Comparison of ENCODE assay signal across 11 cellular contexts in the genomic region with DNA sequence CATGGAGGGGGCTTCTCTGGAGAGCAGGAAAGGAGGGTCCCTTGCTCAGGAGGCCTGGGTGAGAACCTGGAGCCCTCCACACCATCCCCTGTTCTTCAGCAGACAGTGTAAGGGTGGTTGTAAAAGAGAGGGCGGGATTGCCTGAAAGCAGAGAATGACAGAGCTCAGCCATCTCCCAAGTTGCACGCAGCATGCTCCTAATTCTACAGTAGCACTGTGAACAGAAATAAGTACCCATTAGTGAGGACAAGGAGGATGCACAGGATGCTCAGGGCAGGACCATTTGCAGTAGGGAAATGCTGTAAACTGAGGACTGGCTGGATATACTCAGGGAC. TPM values are rescaled to one million over a fixed set of nuclear protein-coding genes. Genes with fewer than 3 reads are reported as not detected.
A peak's percentile ranks its signal among the peaks of the same experiment; 100 is the strongest.
DNase-seq lines count a peak whose midpoint lies in the region; ATAC-seq, FAIRE-seq and TF ChIP-seq lines count a peak whose summit lies in the region.
"Had no signal": no experiment of that assay in that cellular context is flagged by ENCODE, and none has a peak within 500 bp of the region (broad histone marks: within the 10 kb centered on the region; RNA-seq: fewer than 3 reads in every experiment).

No MANE protein-coding gene starts in this region.

- peak overlapping the region; percentile 86 to 99 (median 95) for H3K4me2 ChIP-seq in BLaER1 treated with 17β-estradiol and CSF1 and Interleukin-3, amounts not matched to agents 10 nM and 100 nM

- ATAC-seq in activated naive CD8-positive, alpha-beta T cell treated with anti-CD3 and anti-CD28 coated beads, Interleukin-2, amount 50 U/mL, for 24 hours: no peak
- ATAC-seq in GM21423 (IDR thresholded peaks at IDR 0.05; ENCODE audit: unreplicated experiment): no peak

- peaks cover 0 to 49% (median 15%) of the 10 kb centered on the region in 11 experiments; a peak in 12 of 22 replicates for H3K36me3 ChIP-seq in BLaER1 treated with 17β-estradiol and CSF1 and Interleukin-3, amounts not matched to agents 10 nM and 100 nM
- no peaks in the 10 kb centered on the region for H3K36me3 ChIP-seq in neutrophil

- H3K27me3 Mint-ChIP-seq in activated naive CD8-positive, alpha-beta T cell treated with anti-CD3 and anti-CD28 coated beads, Interleukin-2, amount 50 U/mL, for 24 hours: no peaks in the 10 kb centered on the region

- no peak for TF ChIP-seq POLR2A in GM12891 (IDR thresholded peaks at IDR 0.05; ENCODE audit: low read depth, low read length)

- peak overlapping the region in 8 of 10 experiments; percentile 35 to 57 (median 49); a peak in 13 of 20 replicates for H3K4me3 ChIP-seq in BLaER1 treated with 17β-estradiol and CSF1 and Interleukin-3, amounts not matched to agents 10 nM and 100 nM
- H3K4me3 ChIP-seq in neutrophil (ENCODE audit: low read depth in 1 of 2, low read length in 1 of 2): peak overlapping the region; percentile 54 to 62

- peak overlapping the region; percentile 70 to 88 (median 83); a peak in 21 of 22 replicates for H3K9ac ChIP-seq in BLaER1 treated with 17β-estradiol and CSF1 and Interleukin-3, amounts not matched to agents 10 nM and 100 nM

- FAIRE-seq in GM12891 (lab: Jason Lieb, UNC): peak; percentile 16
- FAIRE-seq: HTR-8/SVneo had no signal

- peak overlapping the region; percentile 91 for H3K27ac Mint-ChIP-seq in activated naive CD8-positive, alpha-beta T cell treated with anti-CD3 and anti-CD28 coated beads, Interleukin-2, amount 50 U/mL, for 24 hours

- no peak for DNase-seq in GM12891 (ENCODE audit: insufficient read length, low spot score)
- DNase-seq in activated naive CD8-positive, alpha-beta T cell treated with anti-CD3 and anti-CD28 coated beads, Interleukin-2, amount 50 U/mL, for 24 hours: no peak
- DNase-seq in NCI-H345 (lab: John Stamatoyannopoulos, UW): no peak
- DNase-seq in NCI-H524 treated with DMSO at 0.1 percent for 48 hours (lab: John Stamatoyannopoulos, UW): no peak
- no peak for DNase-seq in MV-4-11 (lab: John Stamatoyannopoulos, UW)
- DNase-seq: NCI-H2029 treated with DMSO at 0.1 percent for 48 hours; stimulated activated naive CD4-positive, alpha-beta T cell treated with Interleukin-2 at 50 U/mL for 16 hours had no signal

- H3K4me1 Mint-ChIP-seq in activated naive CD8-positive, alpha-beta T cell treated with anti-CD3 and anti-CD28 coated beads, Interleukin-2, amount 50 U/mL, for 24 hours: peaks cover 88% of the 10 kb centered on the region

- peak overlapping the region; percentile 74 to 98 (median 93) for H3K27ac ChIP-seq in BLaER1 treated with 17β-estradiol and CSF1 and Interleukin-3, amounts not matched to agents 10 nM and 100 nM
- H3K27ac ChIP-seq in neutrophil: peak overlapping the region; percentile 97

- H3K36me3 Mint-ChIP-seq in activated naive CD8-positive, alpha-beta T cell treated with anti-CD3 and anti-CD28 coated beads, Interleukin-2, amount 50 U/mL, for 24 hours (ENCODE audit: low read depth): peaks cover 44% of the 10 kb centered on the region

- no peaks in the 10 kb centered on the region for H3K9me3 ChIP-seq in BLaER1 treated with 17β-estradiol and CSF1 and Interleukin-3, amounts not matched to agents 10 nM and 100 nM (replicated peaks in 1 of 11)
- H3K9me3 ChIP-seq in neutrophil: no peaks in the 10 kb centered on the region

- peak overlapping the region; percentile 88 for H3K4me3 Mint-ChIP-seq in activated naive CD8-positive, alpha-beta T cell treated with anti-CD3 and anti-CD28 coated beads, Interleukin-2, amount 50 U/mL, for 24 hours

- H3K4me1 ChIP-seq in BLaER1 treated with 17β-estradiol and CSF1 and Interleukin-3, amounts not matched to agents 10 nM and 100 nM: peaks cover 97 to 99% (median 98%) of the 10 kb centered on the region in 10 experiments
- H3K4me1 ChIP-seq in neutrophil (ENCODE audit: control insufficient read depth in 1 of 2, insufficient read depth in 1 of 2, low read depth in 1 of 2, low read length in 1 of 2): peaks cover 87 to 93% of the 10 kb centered on the region in 2 experiments

- no peaks in the 10 kb centered on the region for H3K27me3 ChIP-seq in BLaER1 treated with 17β-estradiol and CSF1 and Interleukin-3, amounts not matched to agents 10 nM and 100 nM
- H3K27me3 ChIP-seq in neutrophil: no peaks in the 10 kb centered on the region

- TF ChIP-seq CTCF in neutrophil (IDR thresholded peaks at IDR 0.05): no peak

- no peaks in the 10 kb centered on the region for H3K9me3 Mint-ChIP-seq in activated naive CD8-positive, alpha-beta T cell treated with anti-CD3 and anti-CD28 coated beads, Interleukin-2, amount 50 U/mL, for 24 hours

- H4K20me1 ChIP-seq in BLaER1 treated with 17β-estradiol and CSF1 and Interleukin-3, amounts not matched to agents 10 nM and 100 nM: peaks cover 0 to 14% (median 5%) of the 10 kb centered on the region in 11 experiments; a peak in 11 of 22 replicates

TF ChIP-seq in GM12891, 5 proteins besides CTCF, POLR2A, EP300 and RAD21:
- TF ChIP-seq SPI1 (IDR thresholded peaks at IDR 0.05; ENCODE audit: low read depth, low read length): no peak
TF ChIP-seq in GM12891: peak in this region for 0.

RNA-seq across cellular contexts. Expression of gene CCDC69, which starts 8.4 kb away (rescaled TPM):
- 37.1 TPM for polyA plus RNA-seq in GM12891 (2012; ENCODE audit: low read depth, missing spikeins)

RNA-seq across cellular contexts. Expression of gene GM2A, which starts 37.5 kb away (rescaled TPM):
- polyA plus RNA-seq in GM12891 (2012; ENCODE audit: low read depth, missing spikeins): 67.3 TPM

RNA-seq across cellular contexts. Expression of gene ANXA6, which starts 57.9 kb away (rescaled TPM):
- polyA plus RNA-seq in GM12891 (2012; ENCODE audit: low read depth, missing spikeins): 409 TPM
